Comparison of ENCODE assay signal across 16 cellular contexts in the genomic region with DNA sequence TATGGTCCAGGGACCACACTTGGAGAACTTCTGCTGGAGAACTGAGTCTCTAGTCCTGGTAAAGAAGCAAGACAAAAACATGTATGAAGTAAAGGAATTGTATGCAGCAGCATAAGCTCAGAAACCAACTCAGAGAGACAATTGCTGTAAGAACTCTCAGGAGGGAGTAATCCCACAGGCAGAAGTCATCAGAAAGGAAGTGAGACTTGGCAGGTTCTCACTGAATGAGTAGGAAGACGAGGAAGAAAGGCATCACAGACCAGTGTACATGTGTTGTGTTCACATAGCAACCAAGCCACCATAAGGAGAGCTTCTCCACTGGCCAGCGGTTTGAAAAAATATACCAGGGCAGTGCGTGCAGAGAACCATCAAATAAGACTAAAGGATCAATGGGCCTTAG. TPM values are rescaled to one million over a fixed set of nuclear protein-coding genes. Genes with fewer than 3 reads are reported as not detected.
DNase-seq lines count a peak whose midpoint lies in the region; ATAC-seq and TF ChIP-seq lines count a peak whose summit lies in the region.
"Had no signal": no experiment of that assay in that cellular context is flagged by ENCODE, and none has a peak within 500 bp of the region (broad histone marks: within the 10 kb centered on the region; RNA-seq: fewer than 3 reads in every experiment).

No MANE protein-coding gene starts in this region.

- H3K79me1 ChIP-seq in mesenchymal stem cell (replicated peaks; ENCODE audit: low read length, poor library complexity, severe bottlenecking) = no peaks in the 10 kb centered on the region

- H3K14ac ChIP-seq in mesenchymal stem cell (ENCODE audit: low read length in 2 of 2) = no peak overlapping the region

- no peak for TF ChIP-seq CTCF in AG09309 (IDR thresholded peaks at IDR 0.05; ENCODE audit: control insufficient read depth, insufficient read depth, low read depth, low read length, missing control alignments)
- no peak for TF ChIP-seq CTCF in choroid plexus epithelial cell (conservative IDR thresholded peaks at IDR 0.05; ENCODE audit: low read depth, low read length)
- no peak for TF ChIP-seq CTCF in esophagus squamous epithelium (IDR thresholded peaks at IDR 0.05)

- no peaks in the 10 kb centered on the region for H3K36me3 ChIP-seq in mesenchymal stem cell (ENCODE audit: control insufficient read depth in 1 of 2, insufficient read depth in 2 of 2, low read depth in 1 of 2, low read length in 2 of 2)
- H3K36me3 ChIP-seq in esophagus squamous epithelium = no peaks in the 10 kb centered on the region
- H3K36me3 ChIP-seq: esophagus muscularis mucosa, ovary had no signal

- no peak overlapping the region for H3K23ac ChIP-seq in mesenchymal stem cell (ENCODE audit: low read length in 2 of 2)

- no peak overlapping the region for H2AFZ ChIP-seq in mesenchymal stem cell (ENCODE audit: low read depth, low read length)

- no peak overlapping the region for H2AK5ac ChIP-seq in mesenchymal stem cell (ENCODE audit: low read length, severe bottlenecking)

- H3K9ac ChIP-seq in mesenchymal stem cell (ENCODE audit: low read length) = peak overlapping the region; percentile 67

- H3K27ac ChIP-seq in mesenchymal stem cell (ENCODE audit: low read length, poor library complexity, severe bottlenecking) (no peak overlapping the region), esophagus squamous epithelium (no peak overlapping the region)
- H3K27ac ChIP-seq: esophagus muscularis mucosa, ovary had no signal

- H3K4me3 ChIP-seq in AG09309 (ENCODE audit: control insufficient read depth, low read depth, low read length) (no peak overlapping the region), choroid plexus epithelial cell (ENCODE audit: low read depth, low read length) (no peak overlapping the region), mesenchymal stem cell (ENCODE audit: insufficient read depth in 1 of 2, low read depth in 1 of 2, low read length in 2 of 2) (peak overlapping the region in 1 of 2 experiments; percentile 16), esophagus squamous epithelium (no peak overlapping the region)
- H3K4me3 ChIP-seq: esophagus muscularis mucosa, ovary had no signal

- H2BK15ac ChIP-seq in mesenchymal stem cell (ENCODE audit: low read depth, poor library complexity, severe bottlenecking) = peak overlapping the region; percentile 29

- 84% methylated on average over 3 of the region's 3 CpGs for WGBS in mesenchymal stem cell
- WGBS in esophagus squamous epithelium, 2 donors = 62 to 67% methylated on average over 3 of the region's 3 CpGs

- no peaks in the 10 kb centered on the region for H3K27me3 ChIP-seq in mesenchymal stem cell (ENCODE audit: control insufficient read depth in 1 of 2, insufficient read depth in 1 of 2, low read length in 2 of 2)
- no peaks in the 10 kb centered on the region for H3K27me3 ChIP-seq in esophagus squamous epithelium
- H3K27me3 ChIP-seq: esophagus muscularis mucosa, ovary had no signal

- no peak for TF ChIP-seq POLR2A in esophagus squamous epithelium (IDR thresholded peaks at IDR 0.05)

- no peak overlapping the region for H3K4me2 ChIP-seq in mesenchymal stem cell (ENCODE audit: low read length, poor library complexity, severe bottlenecking)

- peak; percentile 78 for DNase-seq in AG09309 (ENCODE audit: low read depth)
- peak; percentile 79 for DNase-seq in choroid plexus epithelial cell (ENCODE audit: low read depth)
- DNase-seq in mesenchymal stem cell = peak; percentile 48
- no peak for DNase-seq in esophagus squamous epithelium (lab: John Stamatoyannopoulos, UW)
- no peak for DNase-seq in AML-193 (lab: John Stamatoyannopoulos, UW)
- DNase-seq: activated CD4-positive, alpha-beta T cell treated with anti-CD3 and anti-CD28 coated beads for 4 hours; activated naive CD8-positive, alpha-beta T cell treated with anti-CD3 and anti-CD28 coated beads for 36 hours; midbrain; NCI-H1417; ovary; stimulated activated CD4-positive, alpha-beta T cell treated with anti-CD3 and anti-CD28 coated beads, Interleukin-12 subunit alpha, Interleukin-12 subunit beta, amount 100 ng/mL, for 4 hours; T-cell had no signal

- H4K91ac ChIP-seq in mesenchymal stem cell (ENCODE audit: low read length) = no peak overlapping the region

- no peak overlapping the region for H3K4ac ChIP-seq in mesenchymal stem cell (ENCODE audit: low read depth in 1 of 2, low read length in 2 of 2)

- no peak overlapping the region for H2BK12ac ChIP-seq in mesenchymal stem cell (ENCODE audit: low read length in 2 of 2)

- H4K8ac ChIP-seq in mesenchymal stem cell (ENCODE audit: low read length) = no peak overlapping the region

- H2BK120ac ChIP-seq in mesenchymal stem cell (ENCODE audit: low read depth, low read length) = no peak overlapping the region

- H3K18ac ChIP-seq in mesenchymal stem cell (ENCODE audit: low read depth in 1 of 2, low read length in 2 of 2) = no peak overlapping the region

- H3K9me3 ChIP-seq in mesenchymal stem cell (ENCODE audit: control insufficient read depth, low read length) (no peaks in the 10 kb centered on the region), esophagus squamous epithelium (no peaks in the 10 kb centered on the region)
- H3K9me3 ChIP-seq: esophagus muscularis mucosa, ovary had no signal

- intact Hi-C loops in esophagus squamous epithelium (cut with DNase I) = no loop called here

- no peak overlapping the region for H2BK5ac ChIP-seq in mesenchymal stem cell (ENCODE audit: low read depth, low read length, poor library complexity, severe bottlenecking)

- H3K4me1 ChIP-seq in mesenchymal stem cell (ENCODE audit: control insufficient read depth, insufficient read depth, low read depth, low read length) (no peaks in the 10 kb centered on the region), esophagus squamous epithelium (no peaks in the 10 kb centered on the region)

- ATAC-seq in HG02981 (IDR thresholded peaks at IDR 0.05; ENCODE audit: unreplicated experiment) (peak; percentile 45), GM18498 (IDR thresholded peaks at IDR 0.05; ENCODE audit: unreplicated experiment) (no peak), GM18873 (IDR thresholded peaks at IDR 0.05; ENCODE audit: low FRiP score, unreplicated experiment) (no peak)
- ATAC-seq: T-cell had no signal

RNA-seq across cellular contexts. Expression of a gene that starts 57.9 kb away (rescaled TPM):
- 7.0 TPM for polyA plus RNA-seq in mesenchymal stem cell (2013, experiment 1 of 2)
- 8.1 TPM for polyA plus RNA-seq in mesenchymal stem cell (2013, experiment 2 of 2)
- 10 to 100 TPM in 1 of 4 donors, 1 to 10 TPM in 3; 1.6 to 11.3 (median 3.3) TPM for total RNA-seq in esophagus squamous epithelium

Comparison
In these comparisons a context has a peak if more than half of its experiments do, and no peak if none do; other contexts are left out.
1. DNase-seq: peak in AG09309 (single experiment), choroid plexus epithelial cell (single experiment) and mesenchymal stem cell (single experiment); none in esophagus squamous epithelium (single experiment) and AML-193 (0 of 2).